2 cellular contexts compared by ENCODE assay signal in the genomic region with DNA sequence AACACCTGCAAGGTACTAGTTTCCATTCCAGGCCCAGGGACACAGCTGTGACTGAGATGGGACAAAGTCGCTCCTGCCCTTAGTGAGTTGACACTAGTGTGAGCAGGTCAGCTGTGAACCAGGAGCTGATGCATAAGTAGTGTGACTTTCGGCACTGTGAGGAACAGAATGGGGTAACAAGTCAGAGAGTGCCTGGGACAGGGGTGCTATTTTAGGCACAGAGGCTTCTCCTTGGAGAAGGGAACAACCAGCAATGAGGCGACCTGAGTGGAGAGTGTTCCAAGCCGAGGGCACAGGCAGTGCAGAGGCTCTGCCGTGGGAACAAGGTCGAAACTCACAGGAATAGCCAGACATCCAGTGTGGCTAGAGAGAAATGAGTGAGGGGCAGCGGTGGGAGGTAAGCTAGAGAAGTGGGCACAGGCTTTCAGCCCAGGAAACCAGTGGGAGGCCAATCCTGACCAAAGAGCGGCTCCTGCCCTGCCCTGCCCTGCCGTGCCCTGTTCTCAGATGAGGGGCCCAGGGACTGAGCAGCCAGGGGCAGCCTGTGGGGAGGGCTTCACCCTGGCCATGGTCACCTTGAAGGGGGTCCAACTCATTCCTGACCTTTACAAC.
TF ChIP-seq lines count a peak whose summit lies in the region.

No MANE protein-coding gene starts in this region.

TF ChIP-seq in A549, 52 proteins besides CTCF, POLR2A, EP300 and RAD21:
- no peak for TF ChIP-seq FOXS1 (CRISPR knock-in tag; IDR thresholded peaks at IDR 0.05)
- TF ChIP-seq HMGXB4 (CRISPR knock-in tag; IDR thresholded peaks at IDR 0.05; ENCODE audit: borderline replicate concordance) = no peak
- no peak for TF ChIP-seq ZC3H11A (IDR thresholded peaks at IDR 0.05)
- no peak for TF ChIP-seq KDM1A (IDR thresholded peaks at IDR 0.05; ENCODE audit: low read depth)
- TF ChIP-seq SMC3 (IDR thresholded peaks at IDR 0.05) = no peak
- TF ChIP-seq SREBF2 (IDR thresholded peaks at IDR 0.05) = no peak
- no peak for TF ChIP-seq RCOR1 (IDR thresholded peaks at IDR 0.05; ENCODE audit: low read depth, low read length)
- TF ChIP-seq TP53 (CRISPR knock-in tag; IDR thresholded peaks at IDR 0.05) = no peak
- no peak for TF ChIP-seq MAZ (IDR thresholded peaks at IDR 0.05; ENCODE audit: borderline replicate concordance, low read depth, low read length)
- TF ChIP-seq NPAS2 (CRISPR knock-in tag; IDR thresholded peaks at IDR 0.05; ENCODE audit: borderline replicate concordance) = no peak
- TF ChIP-seq ESRRA (IDR thresholded peaks at IDR 0.05; ENCODE audit: borderline replicate concordance, low read length) = no peak

TF ChIP-seq in H1, 55 proteins besides CTCF, POLR2A, EP300 and RAD21:
- no peak for TF ChIP-seq MAFK (IDR thresholded peaks at IDR 0.05; ENCODE audit: low read depth, low read length)
- no peak for TF ChIP-seq HDAC6 (IDR thresholded peaks at IDR 0.05; ENCODE audit: low read depth, low read length)
- no peak for TF ChIP-seq TEAD4 (IDR thresholded peaks at IDR 0.05; ENCODE audit: low read depth, low read length)
- TF ChIP-seq SUZ12 (IDR thresholded peaks at IDR 0.05; ENCODE audit: low read length) = no peak
- no peak for TF ChIP-seq BRCA1 (IDR thresholded peaks at IDR 0.05; ENCODE audit: low read depth, low read length)
- TF ChIP-seq, protein P1, sequence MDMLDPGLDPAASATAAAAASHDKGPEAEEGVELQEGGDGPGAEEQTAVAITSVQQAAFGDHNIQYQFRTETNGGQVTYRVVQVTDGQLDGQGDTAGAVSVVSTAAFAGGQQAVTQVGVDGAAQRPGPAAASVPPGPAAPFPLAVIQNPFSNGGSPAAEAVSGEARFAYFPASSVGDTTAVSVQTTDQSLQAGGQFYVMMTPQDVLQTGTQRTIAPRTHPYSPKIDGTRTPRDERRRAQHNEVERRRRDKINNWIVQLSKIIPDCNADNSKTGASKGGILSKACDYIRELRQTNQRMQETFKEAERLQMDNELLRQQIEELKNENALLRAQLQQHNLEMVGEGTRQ (IDR thresholded peaks at IDR 0.05; ENCODE audit: low read length) = no peak
- TF ChIP-seq TAF7 (optimal IDR thresholded peaks at IDR 0.05; ENCODE audit: borderline replicate concordance, low read depth, low read length) = no peak
- no peak for TF ChIP-seq E2F6 (IDR thresholded peaks at IDR 0.05)
- no peak for TF ChIP-seq TCF12 (IDR thresholded peaks at IDR 0.05; ENCODE audit: low read depth, low read length)
- TF ChIP-seq KDM4A (IDR thresholded peaks at IDR 0.05; ENCODE audit: low read depth, low read length, severe bottlenecking) = no peak
- TF ChIP-seq, protein P2, sequence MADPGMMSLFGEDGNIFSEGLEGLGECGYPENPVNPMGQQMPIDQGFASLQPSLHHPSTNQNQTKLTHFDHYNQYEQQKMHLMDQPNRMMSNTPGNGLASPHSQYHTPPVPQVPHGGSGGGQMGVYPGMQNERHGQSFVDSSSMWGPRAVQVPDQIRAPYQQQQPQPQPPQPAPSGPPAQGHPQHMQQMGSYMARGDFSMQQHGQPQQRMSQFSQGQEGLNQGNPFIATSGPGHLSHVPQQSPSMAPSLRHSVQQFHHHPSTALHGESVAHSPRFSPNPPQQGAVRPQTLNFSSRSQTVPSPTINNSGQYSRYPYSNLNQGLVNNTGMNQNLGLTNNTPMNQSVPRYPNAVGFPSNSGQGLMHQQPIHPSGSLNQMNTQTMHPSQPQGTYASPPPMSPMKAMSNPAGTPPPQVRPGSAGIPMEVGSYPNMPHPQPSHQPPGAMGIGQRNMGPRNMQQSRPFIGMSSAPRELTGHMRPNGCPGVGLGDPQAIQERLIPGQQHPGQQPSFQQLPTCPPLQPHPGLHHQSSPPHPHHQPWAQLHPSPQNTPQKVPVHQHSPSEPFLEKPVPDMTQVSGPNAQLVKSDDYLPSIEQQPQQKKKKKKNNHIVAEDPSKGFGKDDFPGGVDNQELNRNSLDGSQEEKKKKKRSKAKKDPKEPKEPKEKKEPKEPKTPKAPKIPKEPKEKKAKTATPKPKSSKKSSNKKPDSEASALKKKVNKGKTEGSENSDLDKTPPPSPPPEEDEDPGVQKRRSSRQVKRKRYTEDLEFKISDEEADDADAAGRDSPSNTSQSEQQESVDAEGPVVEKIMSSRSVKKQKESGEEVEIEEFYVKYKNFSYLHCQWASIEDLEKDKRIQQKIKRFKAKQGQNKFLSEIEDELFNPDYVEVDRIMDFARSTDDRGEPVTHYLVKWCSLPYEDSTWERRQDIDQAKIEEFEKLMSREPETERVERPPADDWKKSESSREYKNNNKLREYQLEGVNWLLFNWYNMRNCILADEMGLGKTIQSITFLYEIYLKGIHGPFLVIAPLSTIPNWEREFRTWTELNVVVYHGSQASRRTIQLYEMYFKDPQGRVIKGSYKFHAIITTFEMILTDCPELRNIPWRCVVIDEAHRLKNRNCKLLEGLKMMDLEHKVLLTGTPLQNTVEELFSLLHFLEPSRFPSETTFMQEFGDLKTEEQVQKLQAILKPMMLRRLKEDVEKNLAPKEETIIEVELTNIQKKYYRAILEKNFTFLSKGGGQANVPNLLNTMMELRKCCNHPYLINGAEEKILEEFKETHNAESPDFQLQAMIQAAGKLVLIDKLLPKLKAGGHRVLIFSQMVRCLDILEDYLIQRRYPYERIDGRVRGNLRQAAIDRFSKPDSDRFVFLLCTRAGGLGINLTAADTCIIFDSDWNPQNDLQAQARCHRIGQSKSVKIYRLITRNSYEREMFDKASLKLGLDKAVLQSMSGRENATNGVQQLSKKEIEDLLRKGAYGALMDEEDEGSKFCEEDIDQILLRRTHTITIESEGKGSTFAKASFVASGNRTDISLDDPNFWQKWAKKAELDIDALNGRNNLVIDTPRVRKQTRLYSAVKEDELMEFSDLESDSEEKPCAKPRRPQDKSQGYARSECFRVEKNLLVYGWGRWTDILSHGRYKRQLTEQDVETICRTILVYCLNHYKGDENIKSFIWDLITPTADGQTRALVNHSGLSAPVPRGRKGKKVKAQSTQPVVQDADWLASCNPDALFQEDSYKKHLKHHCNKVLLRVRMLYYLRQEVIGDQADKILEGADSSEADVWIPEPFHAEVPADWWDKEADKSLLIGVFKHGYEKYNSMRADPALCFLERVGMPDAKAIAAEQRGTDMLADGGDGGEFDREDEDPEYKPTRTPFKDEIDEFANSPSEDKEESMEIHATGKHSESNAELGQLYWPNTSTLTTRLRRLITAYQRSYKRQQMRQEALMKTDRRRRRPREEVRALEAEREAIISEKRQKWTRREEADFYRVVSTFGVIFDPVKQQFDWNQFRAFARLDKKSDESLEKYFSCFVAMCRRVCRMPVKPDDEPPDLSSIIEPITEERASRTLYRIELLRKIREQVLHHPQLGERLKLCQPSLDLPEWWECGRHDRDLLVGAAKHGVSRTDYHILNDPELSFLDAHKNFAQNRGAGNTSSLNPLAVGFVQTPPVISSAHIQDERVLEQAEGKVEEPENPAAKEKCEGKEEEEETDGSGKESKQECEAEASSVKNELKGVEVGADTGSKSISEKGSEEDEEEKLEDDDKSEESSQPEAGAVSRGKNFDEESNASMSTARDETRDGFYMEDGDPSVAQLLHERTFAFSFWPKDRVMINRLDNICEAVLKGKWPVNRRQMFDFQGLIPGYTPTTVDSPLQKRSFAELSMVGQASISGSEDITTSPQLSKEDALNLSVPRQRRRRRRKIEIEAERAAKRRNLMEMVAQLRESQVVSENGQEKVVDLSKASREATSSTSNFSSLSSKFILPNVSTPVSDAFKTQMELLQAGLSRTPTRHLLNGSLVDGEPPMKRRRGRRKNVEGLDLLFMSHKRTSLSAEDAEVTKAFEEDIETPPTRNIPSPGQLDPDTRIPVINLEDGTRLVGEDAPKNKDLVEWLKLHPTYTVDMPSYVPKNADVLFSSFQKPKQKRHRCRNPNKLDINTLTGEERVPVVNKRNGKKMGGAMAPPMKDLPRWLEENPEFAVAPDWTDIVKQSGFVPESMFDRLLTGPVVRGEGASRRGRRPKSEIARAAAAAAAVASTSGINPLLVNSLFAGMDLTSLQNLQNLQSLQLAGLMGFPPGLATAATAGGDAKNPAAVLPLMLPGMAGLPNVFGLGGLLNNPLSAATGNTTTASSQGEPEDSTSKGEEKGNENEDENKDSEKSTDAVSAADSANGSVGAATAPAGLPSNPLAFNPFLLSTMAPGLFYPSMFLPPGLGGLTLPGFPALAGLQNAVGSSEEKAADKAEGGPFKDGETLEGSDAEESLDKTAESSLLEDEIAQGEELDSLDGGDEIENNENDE (IDR thresholded peaks at IDR 0.05; ENCODE audit: insufficient replicate concordance, low read length) = no peak
- TF ChIP-seq POU5F1 (IDR thresholded peaks at IDR 0.05; ENCODE audit: low read depth, low read length) = no peak
- TF ChIP-seq EZH2 (IDR thresholded peaks at IDR 0.05; ENCODE audit: low read depth, low read length, severe bottlenecking) = no peak
- no peak for TF ChIP-seq PHF8 (conservative IDR thresholded peaks at IDR 0.05; ENCODE audit: low read depth, low read length)
- TF ChIP-seq KDM1A (IDR thresholded peaks at IDR 0.05; ENCODE audit: borderline replicate concordance, low read length) = no peak
- no peak for TF ChIP-seq BCL11A (IDR thresholded peaks at IDR 0.05; ENCODE audit: low read depth in 2 of 2, low read length in 2 of 2)
TF ChIP-seq in H1: peak in this region for 0.
